Comparison of ENCODE assay signal across 16 cellular contexts in genomic region chr7:106016331-106016730, GRCh38. TPM values are rescaled to one million over a fixed set of nuclear protein-coding genes. Genes with fewer than 3 reads are reported as not detected.
DNase-seq lines count a peak whose midpoint lies in the region; ATAC-seq, FAIRE-seq and TF ChIP-seq lines count a peak whose summit lies in the region.
"Had no signal": no experiment of that assay in that cellular context is flagged by ENCODE, and none has a peak within 500 bp of the region (broad histone marks: within the 10 kb centered on the region; RNA-seq: fewer than 3 reads in every experiment).

No MANE protein-coding gene starts in this region.

- H3K4me1 ChIP-seq in K562 (replicated peaks in 1 of 2; ENCODE audit: control insufficient read depth in 2 of 2, insufficient read depth in 2 of 2, low read length in 2 of 2) (peaks cover 12 to 51% of the 10 kb centered on the region in 2 experiments), neuronal stem cell (ENCODE audit: control insufficient read depth in 2 of 2, insufficient read depth in 1 of 2, low read depth in 1 of 2, low read length in 2 of 2) (peaks cover 5 to 10% of the 10 kb centered on the region in 2 donors)

- intact Hi-C loops in CD4-positive, alpha-beta T cell (cut with DNase I, micrococcal nuclease), result no loop called here
- intact Hi-C loops in K562 (cut with micrococcal nuclease), result loop anchor here (10.0 kb wide), 1 partner anchor 362 kb away; no protein-coding TSS in a partner anchor

- TF ChIP-seq CTCF in CD4-positive, alpha-beta T cell (IDR thresholded peaks at IDR 0.05), result no peak
- TF ChIP-seq CTCF in K562 (IDR thresholded peaks at IDR 0.05 in 2 of 3, conservative IDR thresholded peaks at IDR 0.05 in 1 of 3; ENCODE audit: insufficient read depth in 2 of 3, low read depth in 1 of 3, low read length in 3 of 3) (no peak), type B pancreatic cell (conservative IDR thresholded peaks at IDR 0.05) (no peak), GM10266 (IDR thresholded peaks at IDR 0.05; ENCODE audit: control insufficient read depth, insufficient read depth, low read depth, missing control alignments) (no peak)

- H3K9me3 Mint-ChIP-seq in CD4-positive, alpha-beta T cell, result no peaks in the 10 kb centered on the region
- H3K9me3 Mint-ChIP-seq in type B pancreatic cell, result no peaks in the 10 kb centered on the region
- H3K9me3 Mint-ChIP-seq: CD8-positive, alpha-beta T cell; H9 had no signal

- TF ChIP-seq RAD21 in K562 (CRISPR knock-in tag; conservative IDR thresholded peaks at IDR 0.05 in 1 of 2, IDR thresholded peaks at IDR 0.05 in 1 of 2), result no peak

- CTCF ChIA-PET in CD4-positive, alpha-beta T cell (lab: Charles Lee), result no interaction called here
- CTCF ChIA-PET in K562 (lab: Yijun Ruan, JAX; ENCODE audit: low intra/inter-chr PET ratio), result interaction anchor here (0.6 kb wide), 1 partner anchor 412 kb away, joined by 6 read pairs; no protein-coding TSS in a partner anchor

- H4K20me1 ChIP-seq in K562 (replicated peaks; ENCODE audit: control insufficient read depth, insufficient read depth, low read length), result no peaks in the 10 kb centered on the region

- 27% methylated on average over 3 of the region's 3 CpGs for WGBS in K562 (ENCODE audit: insufficient coverage, low coverage, missing lambda C conversion rate)
- no CpG with 5 or more reads among the region's 3 CpGs for WGBS in neuronal stem cell (ENCODE audit: extremely low coverage in 2 of 2, insufficient read length in 2 of 2, insufficient replicate concordance in 1 of 2), 2 donors

- no peak overlapping the region for H2BK5ac ChIP-seq in neuronal stem cell (ENCODE audit: low read length)

- H3K18ac ChIP-seq in neuronal stem cell (ENCODE audit: low read length), result no peak overlapping the region

- no TSS peak for BruUV-seq in K562 (replicated peaks; lab: Mats Ljungman, UMichigan)

- no peak overlapping the region for H3K23ac ChIP-seq in neuronal stem cell (ENCODE audit: low read depth, low read length, poor library complexity)

- peak overlapping the region; percentile 18; the same call in 1 of the 2 replicates for H2AFZ ChIP-seq in K562 (ENCODE audit: low read depth, low read length)
- H2AFZ ChIP-seq in neuronal stem cell (ENCODE audit: low read length), result peak overlapping the region; percentile 43

- no peak for ATAC-seq in CD4-positive, alpha-beta T cell (ENCODE audit: poor library complexity)
- no peak for ATAC-seq in K562
- ATAC-seq: CD8-positive, alpha-beta T cell had no signal

- in situ Hi-C loops in K562 (cut with MboI), result no loop called here

- H4K91ac ChIP-seq in neuronal stem cell (ENCODE audit: low read depth, low read length, poor library complexity), result no peak overlapping the region

- H2BK15ac ChIP-seq in neuronal stem cell (ENCODE audit: low read length), result no peak overlapping the region

- H2AK5ac ChIP-seq in neuronal stem cell (ENCODE audit: low read depth, low read length), result no peak overlapping the region

- H3K9ac ChIP-seq in K562 (ENCODE audit: insufficient read depth in 1 of 2, low read depth in 2 of 2, low read length in 2 of 2) (no peak overlapping the region), neuronal stem cell (ENCODE audit: low read depth, low read length, poor library complexity) (no peak overlapping the region)

- no peak overlapping the region for H3K4me2 ChIP-seq in K562 (ENCODE audit: insufficient read depth, low read length)
- no peak overlapping the region for H3K4me2 ChIP-seq in neuronal stem cell (ENCODE audit: insufficient read depth, low read length, poor library complexity, severe bottlenecking)

- no peak overlapping the region for H3K14ac ChIP-seq in neuronal stem cell (ENCODE audit: low read length)

- H3K79me2 ChIP-seq in K562 (ENCODE audit: control insufficient read depth, insufficient read depth, low read length), result no peaks in the 10 kb centered on the region

- H3K36me3 ChIP-seq in K562 (ENCODE audit: control insufficient read depth, insufficient read depth, low read length), result no peaks in the 10 kb centered on the region
- no peaks in the 10 kb centered on the region for H3K36me3 ChIP-seq in neuronal stem cell (replicated peaks in 1 of 2; ENCODE audit: control insufficient read depth in 2 of 2, insufficient read depth in 2 of 2, low read length in 2 of 2)
- no peaks in the 10 kb centered on the region for H3K36me3 ChIP-seq in H7 (replicated peaks; ENCODE audit: control insufficient read depth, insufficient read depth, low read length)

- no peak for TF ChIP-seq EP300 in K562 (IDR thresholded peaks at IDR 0.05; ENCODE audit: low read length)

- H3K4me1 Mint-ChIP-seq in CD4-positive, alpha-beta T cell (ENCODE audit: low read depth), result peaks cover 72% of the 10 kb centered on the region
- peaks cover 22% of the 10 kb centered on the region for H3K4me1 Mint-ChIP-seq in type B pancreatic cell (ENCODE audit: unreplicated experiment)

- H3K27me3 Mint-ChIP-seq in CD4-positive, alpha-beta T cell, result no peaks in the 10 kb centered on the region
- H3K27me3 Mint-ChIP-seq in type B pancreatic cell, result peaks cover 7% of the 10 kb centered on the region

- H3K36me3 Mint-ChIP-seq in CD4-positive, alpha-beta T cell (ENCODE audit: low read depth), result no peaks in the 10 kb centered on the region
- H3K36me3 Mint-ChIP-seq in type B pancreatic cell, result no peaks in the 10 kb centered on the region
- H3K36me3 Mint-ChIP-seq: CD8-positive, alpha-beta T cell had no signal

- H3K9me3 ChIP-seq in CD4-positive, alpha-beta T cell (ENCODE audit: control insufficient read depth, low read length), result no peaks in the 10 kb centered on the region
- H3K9me3 ChIP-seq in K562 (replicated peaks; ENCODE audit: control insufficient read depth, insufficient read depth, low read depth, low read length) (no peaks in the 10 kb centered on the region), neuronal stem cell (replicated peaks in 1 of 2; ENCODE audit: control insufficient read depth in 2 of 2, insufficient read depth in 1 of 2, low read depth in 1 of 2, low read length in 2 of 2) (no peaks in the 10 kb centered on the region)

- H3K27ac ChIP-seq in CD4-positive, alpha-beta T cell (ENCODE audit: low read depth, low read length), result no peak overlapping the region
- H3K27ac ChIP-seq in K562 (ENCODE audit: extremely low read depth, low read depth, low read length), result no peak overlapping the region
- H3K27ac ChIP-seq in neuronal stem cell (replicated peaks; ENCODE audit: low read length), result no peak overlapping the region

- DNase-seq in CD4-positive, alpha-beta T cell, result no peak
- peak; percentile 56 for DNase-seq in NCI-H1694 (lab: John Stamatoyannopoulos, UW)
- peak in 1 of 4 experiments; percentile 35 for DNase-seq in K562 (ENCODE audit: extremely low read depth in 1 of 4, low spot score in 3 of 4)
- no peak for DNase-seq in neuronal stem cell (ENCODE audit: low spot score)
- DNase-seq in H7, result no peak
- no peak for DNase-seq in type B pancreatic cell (ENCODE audit: extremely low spot score, unreplicated experiment)
- no peak for DNase-seq in NCI-H510A treated with DMSO at 0.1 percent for 48 hours (lab: John Stamatoyannopoulos, UW)
- DNase-seq in GM10266 (ENCODE audit: extremely low spot score), result no peak
- DNase-seq: ACHN; CD8-positive, alpha-beta T cell; H9; NCI-H1092; NCI-H510A; SHP77 treated with DMSO at 0.1 percent for 48 hours had no signal

- H2BK12ac ChIP-seq in neuronal stem cell (ENCODE audit: low read length), result no peak overlapping the region

- H3K79me1 ChIP-seq in neuronal stem cell (ENCODE audit: low read depth, low read length), result no peaks in the 10 kb centered on the region

- POLR2A ChIA-PET in CD4-positive, alpha-beta T cell (lab: Charles Lee), result no interaction called here
- POLR2A ChIA-PET in K562 (lab: Yijun Ruan, JAX), result interaction anchor here (1.2 to 1.4 kb wide), 2 partner anchors 10 to 12 kb away, joined by 3 to 4 read pairs; no protein-coding TSS in a partner anchor

- no peak overlapping the region for H3K4me3 Mint-ChIP-seq in CD4-positive, alpha-beta T cell
- no peak overlapping the region for H3K4me3 Mint-ChIP-seq in type B pancreatic cell
- H3K4me3 Mint-ChIP-seq: CD8-positive, alpha-beta T cell; H9 had no signal

- TF ChIP-seq POLR2A in K562 (conservative IDR thresholded peaks at IDR 0.05), result no peak

- H2BK120ac ChIP-seq in neuronal stem cell (ENCODE audit: low read depth, low read length), result no peak overlapping the region

- H3K4me3 ChIP-seq in K562, result no peak overlapping the region
- H3K4me3 ChIP-seq in neuronal stem cell (ENCODE audit: low read length in 2 of 2), result no peak overlapping the region
- H3K4me3 ChIP-seq in H7 (ENCODE audit: insufficient read depth, low read depth, low read length), result no peak overlapping the region

- peak overlapping the region; percentile 10 for H3K27ac Mint-ChIP-seq in CD4-positive, alpha-beta T cell
- no peak overlapping the region for H3K27ac Mint-ChIP-seq in type B pancreatic cell
- H3K27ac Mint-ChIP-seq: CD8-positive, alpha-beta T cell had no signal

- no peak overlapping the region for H4K8ac ChIP-seq in neuronal stem cell (ENCODE audit: low read depth, low read length)

- FAIRE-seq in K562 (lab: Jason Lieb, UNC), result no peak
- FAIRE-seq: D721Med, RCC 7860 had no signal

- H3K9me1 ChIP-seq in K562 (ENCODE audit: control insufficient read depth, insufficient read depth, low read length), result no peaks in the 10 kb centered on the region

- no peak overlapping the region for H3K4ac ChIP-seq in neuronal stem cell (ENCODE audit: low read length)

- no peaks in the 10 kb centered on the region for H3K27me3 ChIP-seq in CD4-positive, alpha-beta T cell (ENCODE audit: control insufficient read depth, insufficient read depth, low read length)
- H3K27me3 ChIP-seq in K562 (ENCODE audit: control insufficient read depth in 2 of 2, insufficient read depth in 2 of 2, low read length in 2 of 2), result 0 out of 5 replicates have a peak, but pooled peaks cover 0 to 10% of the 10 kb centered on the region in 2 experiments
- no peaks in the 10 kb centered on the region for H3K27me3 ChIP-seq in neuronal stem cell (ENCODE audit: control insufficient read depth in 3 of 3, insufficient read depth in 3 of 3, low read depth in 1 of 3, low read length in 3 of 3)
- no peaks in the 10 kb centered on the region for H3K27me3 ChIP-seq in H7 (ENCODE audit: control insufficient read depth, insufficient read depth, low read length)

RNA-seq across cellular contexts. Expression of gene CDHR3, which starts 53.3 kb away (rescaled TPM):
- total RNA-seq in CD4-positive, alpha-beta T cell, result 10 to 100 TPM; 10.3 to 12.2 TPM
- total RNA-seq in K562 (2011; cell fraction: chromatin; rRNA removed; ENCODE audit: low replicate concordance), result 0.56 and 1.1 TPM in 2 replicates
- 0.50 and 0.79 TPM in 2 replicates for total RNA-seq in K562 (2011; cell fraction: nucleolus; rRNA removed)
- total RNA-seq in K562 (2011; cell fraction: nucleoplasm; rRNA removed), result 1.3 and 2.3 TPM in 2 replicates
- total RNA-seq in K562 (2014; rRNA removed), result 0.09 and 0.37 TPM in 2 replicates
- total RNA-seq in K562 (2014; rRNA removed; fragmentation: Illumina TruSeq; extraction: Trizol), result 0.26 and 0.36 TPM in 2 replicates
- total RNA-seq in K562 (2015; rRNA removed; fragmentation: Illumina TruSeq; extraction: Trizol), result 0.11 TPM in 1 of 2 replicates, not detected in the other
- total RNA-seq in K562 (2021), result 0.34 and 0.66 TPM in 2 replicates
- polyA plus RNA-seq in K562 (2011; rRNA removed), result 0.15 and 0.33 TPM in 2 replicates
- 0.09 and 0.18 TPM in 2 replicates for polyA plus RNA-seq in K562 (2011; cell fraction: cytosol; rRNA removed)
- polyA plus RNA-seq in K562 (2011; cell fraction: nucleus; rRNA removed), result 0.62 and 0.70 TPM in 2 replicates
- polyA plus RNA-seq in K562 (2012), result 0.28 and 0.44 TPM in 2 replicates
- polyA plus RNA-seq in K562 (2014; fragmentation: Illumina TruSeq; extraction: Trizol), result 0.10 and 0.18 TPM in 2 replicates
- under 1 TPM in 1 of 2 experiments, not detected in 1; 0.03 TPM for polyA plus RNA-seq in K562 (2014; fragmentation: Nextera tagmentation; extraction: Ambion mirVana)
- polyA plus RNA-seq in K562 (2014; rRNA removed), result 0.19 and 0.30 TPM in 2 replicates
- 0.36 TPM in 1 of 2 replicates, not detected in the other for polyA minus RNA-seq in K562 (2011; rRNA and poly(A)+ RNA removed)
- polyA minus RNA-seq in K562 (2011; cell fraction: cytosol; rRNA and poly(A)+ RNA removed), result not detected in 2 replicates
- polyA minus RNA-seq in K562 (2011; cell fraction: nucleus; rRNA and poly(A)+ RNA removed), result 0.54 and 0.67 TPM in 2 replicates
- 2.4 TPM for polyA plus RNA-seq in neuronal stem cell (2013, experiment 1 of 2)
- polyA plus RNA-seq in neuronal stem cell (2013, experiment 2 of 2), result 2.8 TPM
- 5.7 and 9.5 TPM in 2 replicates for total RNA-seq in H7 (2014; rRNA removed; shearing (Covaris generic))
- total RNA-seq in type B pancreatic cell (ENCODE audit: low replicate concordance), result 5.6 and 15.5 TPM in 2 replicates
